In the genomic region with DNA sequence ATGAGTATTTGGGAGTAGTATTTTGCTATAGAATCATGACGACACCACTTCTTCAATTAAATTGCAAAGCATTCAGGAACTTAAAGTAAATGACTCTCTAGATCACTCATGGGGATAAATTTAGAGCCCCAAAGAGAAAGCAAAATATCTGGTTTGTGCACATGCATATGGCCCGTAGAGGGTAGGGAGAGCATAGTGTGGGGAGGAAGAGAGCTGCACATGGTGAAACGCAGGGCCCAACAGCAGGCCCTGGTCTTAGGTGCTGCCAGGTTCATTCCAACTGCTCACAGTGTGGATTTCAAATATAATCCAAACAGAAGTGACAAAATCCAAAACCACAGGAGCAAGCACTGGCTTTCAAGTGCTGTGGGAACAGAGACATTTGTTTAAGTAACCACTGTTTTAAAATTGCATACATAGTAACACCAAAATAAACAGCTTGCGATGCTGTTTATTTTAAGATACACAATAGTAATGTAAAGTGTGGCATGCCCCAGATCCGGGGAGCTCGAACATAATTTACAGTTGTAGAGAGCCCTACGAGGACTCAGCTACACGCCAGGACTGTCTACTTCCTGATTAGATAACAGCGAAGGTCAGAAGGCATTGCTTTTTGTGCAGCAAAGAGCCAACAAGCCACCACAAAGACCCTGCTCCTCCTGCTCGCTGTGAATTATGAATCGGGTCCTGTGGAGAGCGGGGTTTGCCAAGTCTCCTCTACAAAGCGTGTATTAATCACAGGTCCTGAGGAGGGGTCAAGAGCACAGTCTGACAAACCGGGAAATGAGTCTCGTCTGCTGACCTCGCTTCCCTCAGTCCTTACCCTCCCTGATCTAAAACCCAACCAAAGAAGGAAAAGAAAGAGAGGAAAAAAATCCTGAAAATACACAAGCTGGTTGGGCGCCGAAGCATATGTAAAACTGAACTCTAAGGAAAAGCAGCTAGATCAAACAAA, we compare ENCODE assay signal across 1 cellular context.
TF ChIP-seq lines count a peak whose summit lies in the region.

No MANE protein-coding gene starts in this region.

TF ChIP-seq in HepG2, 621 proteins besides CTCF, POLR2A, EP300 and RAD21 (continued from another document and continues in another):
- TF ChIP-seq, protein P1, sequence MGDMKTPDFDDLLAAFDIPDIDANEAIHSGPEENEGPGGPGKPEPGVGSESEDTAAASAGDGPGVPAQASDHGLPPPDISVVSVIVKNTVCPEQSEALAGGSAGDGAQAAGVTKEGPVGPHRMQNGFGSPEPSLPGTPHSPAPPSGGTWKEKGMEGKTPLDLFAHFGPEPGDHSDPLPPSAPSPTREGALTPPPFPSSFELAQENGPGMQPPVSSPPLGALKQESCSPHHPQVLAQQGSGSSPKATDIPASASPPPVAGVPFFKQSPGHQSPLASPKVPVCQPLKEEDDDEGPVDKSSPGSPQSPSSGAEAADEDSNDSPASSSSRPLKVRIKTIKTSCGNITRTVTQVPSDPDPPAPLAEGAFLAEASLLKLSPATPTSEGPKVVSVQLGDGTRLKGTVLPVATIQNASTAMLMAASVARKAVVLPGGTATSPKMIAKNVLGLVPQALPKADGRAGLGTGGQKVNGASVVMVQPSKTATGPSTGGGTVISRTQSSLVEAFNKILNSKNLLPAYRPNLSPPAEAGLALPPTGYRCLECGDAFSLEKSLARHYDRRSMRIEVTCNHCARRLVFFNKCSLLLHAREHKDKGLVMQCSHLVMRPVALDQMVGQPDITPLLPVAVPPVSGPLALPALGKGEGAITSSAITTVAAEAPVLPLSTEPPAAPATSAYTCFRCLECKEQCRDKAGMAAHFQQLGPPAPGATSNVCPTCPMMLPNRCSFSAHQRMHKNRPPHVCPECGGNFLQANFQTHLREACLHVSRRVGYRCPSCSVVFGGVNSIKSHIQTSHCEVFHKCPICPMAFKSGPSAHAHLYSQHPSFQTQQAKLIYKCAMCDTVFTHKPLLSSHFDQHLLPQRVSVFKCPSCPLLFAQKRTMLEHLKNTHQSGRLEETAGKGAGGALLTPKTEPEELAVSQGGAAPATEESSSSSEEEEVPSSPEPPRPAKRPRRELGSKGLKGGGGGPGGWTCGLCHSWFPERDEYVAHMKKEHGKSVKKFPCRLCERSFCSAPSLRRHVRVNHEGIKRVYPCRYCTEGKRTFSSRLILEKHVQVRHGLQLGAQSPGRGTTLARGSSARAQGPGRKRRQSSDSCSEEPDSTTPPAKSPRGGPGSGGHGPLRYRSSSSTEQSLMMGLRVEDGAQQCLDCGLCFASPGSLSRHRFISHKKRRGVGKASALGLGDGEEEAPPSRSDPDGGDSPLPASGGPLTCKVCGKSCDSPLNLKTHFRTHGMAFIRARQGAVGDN (CRISPR knock-in tag; IDR thresholded peaks at IDR 0.05), result no peak
- TF ChIP-seq CHCHD3 (CRISPR knock-in tag; IDR thresholded peaks at IDR 0.05) (no peak), HCFC1 (IDR thresholded peaks at IDR 0.05; ENCODE audit: low read depth, low read length) (no peak), BRF2 (CRISPR knock-in tag; IDR thresholded peaks at IDR 0.05) (no peak), NCOA2 (CRISPR knock-in tag; IDR thresholded peaks at IDR 0.05) (peak; percentile 30; the same call in 1 of the 2 replicates), ZBTB7A (CRISPR knock-in tag; IDR thresholded peaks at IDR 0.05) (no peak), NFE2 (CRISPR knock-in tag; IDR thresholded peaks at IDR 0.05) (no peak), ZFP62 (CRISPR knock-in tag; IDR thresholded peaks at IDR 0.05) (no peak), MXD1 (CRISPR knock-in tag; IDR thresholded peaks at IDR 0.05) (no peak), MAFG (CRISPR knock-in tag; IDR thresholded peaks at IDR 0.05) (no peak), HDAC1 (CRISPR knock-in tag; IDR thresholded peaks at IDR 0.05) (0 out of 2 replicates have a peak, but pooled peaks have one; percentile 47), MAF1 (CRISPR knock-in tag; IDR thresholded peaks at IDR 0.05; ENCODE audit: borderline replicate concordance) (no peak), NFYC (CRISPR knock-in tag; IDR thresholded peaks at IDR 0.05) (no peak), ZNF652 (CRISPR knock-in tag; IDR thresholded peaks at IDR 0.05; ENCODE audit: borderline replicate concordance, low read depth) (no peak), ISL2 (CRISPR knock-in tag; IDR thresholded peaks at IDR 0.05) (no peak), GLI4 (CRISPR knock-in tag; IDR thresholded peaks at IDR 0.05; ENCODE audit: borderline replicate concordance) (no peak), ZNF746 (CRISPR knock-in tag; IDR thresholded peaks at IDR 0.05) (no peak), MAFK (conservative IDR thresholded peaks at IDR 0.05 in 1 of 2, IDR thresholded peaks at IDR 0.05 in 1 of 2; ENCODE audit: low read length in 2 of 2) (no peak), RARA (CRISPR knock-in tag; IDR thresholded peaks at IDR 0.05) (peak; percentile 48), DPF2 (CRISPR knock-in tag; IDR thresholded peaks at IDR 0.05; ENCODE audit: borderline replicate concordance, low read depth) (no peak), ONECUT2 (CRISPR knock-in tag; IDR thresholded peaks at IDR 0.05) (no peak), FOXJ3 (CRISPR knock-in tag; IDR thresholded peaks at IDR 0.05; ENCODE audit: borderline replicate concordance) (peak; percentile 40; the same call in 1 of the 2 replicates), CENPX (CRISPR knock-in tag; IDR thresholded peaks at IDR 0.05) (no peak), RARG (CRISPR knock-in tag; IDR thresholded peaks at IDR 0.05; ENCODE audit: low read depth) (no peak), IRX3 (CRISPR knock-in tag; IDR thresholded peaks at IDR 0.05; ENCODE audit: borderline replicate concordance, low read depth) (no peak), FOXC1 (CRISPR knock-in tag; IDR thresholded peaks at IDR 0.05; ENCODE audit: borderline replicate concordance) (no peak), TMF1 (CRISPR knock-in tag; IDR thresholded peaks at IDR 0.05; ENCODE audit: low read depth) (no peak), IKZF1 (IDR thresholded peaks at IDR 0.05) (no peak), TSC22D2 (CRISPR knock-in tag; IDR thresholded peaks at IDR 0.05; ENCODE audit: borderline replicate concordance) (no peak), NR2C2 (CRISPR knock-in tag; IDR thresholded peaks at IDR 0.05; ENCODE audit: borderline replicate concordance) (0 out of 2 replicates have a peak, but pooled peaks have one; percentile 28), FUBP1 (CRISPR knock-in tag; IDR thresholded peaks at IDR 0.05; ENCODE audit: borderline replicate concordance) (no peak), ZNF615 (CRISPR knock-in tag; IDR thresholded peaks at IDR 0.05; ENCODE audit: borderline replicate concordance) (no peak), ZFP1 (CRISPR knock-in tag; IDR thresholded peaks at IDR 0.05) (no peak), ZNF326 (CRISPR knock-in tag; IDR thresholded peaks at IDR 0.05; ENCODE audit: borderline replicate concordance) (no peak), ZNF33A (CRISPR knock-in tag; IDR thresholded peaks at IDR 0.05; ENCODE audit: borderline replicate concordance) (no peak), TARDBP (CRISPR knock-in tag; IDR thresholded peaks at IDR 0.05) (no peak), ZNF251 (CRISPR knock-in tag; IDR thresholded peaks at IDR 0.05) (no peak), BHLHE40 (IDR thresholded peaks at IDR 0.05; ENCODE audit: low read length) (no peak), ZNF451 (CRISPR knock-in tag; IDR thresholded peaks at IDR 0.05) (no peak), ZKSCAN8 (CRISPR knock-in tag; IDR thresholded peaks at IDR 0.05; ENCODE audit: borderline replicate concordance) (no peak), ZNF232 (CRISPR knock-in tag; IDR thresholded peaks at IDR 0.05; ENCODE audit: borderline replicate concordance) (no peak), RCOR2 (CRISPR knock-in tag; IDR thresholded peaks at IDR 0.05) (no peak), ZNF773 (CRISPR knock-in tag; IDR thresholded peaks at IDR 0.05; ENCODE audit: borderline replicate concordance) (no peak), SP2 (CRISPR knock-in tag; IDR thresholded peaks at IDR 0.05) (no peak), SPEN (CRISPR knock-in tag; IDR thresholded peaks at IDR 0.05; ENCODE audit: low read depth) (no peak), GZF1 (CRISPR knock-in tag; IDR thresholded peaks at IDR 0.05) (no peak), ARHGAP35 (CRISPR knock-in tag; IDR thresholded peaks at IDR 0.05; ENCODE audit: borderline replicate concordance) (no peak)
- TF ChIP-seq, protein P2, sequence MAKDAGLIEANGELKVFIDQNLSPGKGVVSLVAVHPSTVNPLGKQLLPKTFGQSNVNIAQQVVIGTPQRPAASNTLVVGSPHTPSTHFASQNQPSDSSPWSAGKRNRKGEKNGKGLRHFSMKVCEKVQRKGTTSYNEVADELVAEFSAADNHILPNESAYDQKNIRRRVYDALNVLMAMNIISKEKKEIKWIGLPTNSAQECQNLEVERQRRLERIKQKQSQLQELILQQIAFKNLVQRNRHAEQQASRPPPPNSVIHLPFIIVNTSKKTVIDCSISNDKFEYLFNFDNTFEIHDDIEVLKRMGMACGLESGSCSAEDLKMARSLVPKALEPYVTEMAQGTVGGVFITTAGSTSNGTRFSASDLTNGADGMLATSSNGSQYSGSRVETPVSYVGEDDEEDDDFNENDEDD (CRISPR knock-in tag; IDR thresholded peaks at IDR 0.05; ENCODE audit: borderline replicate concordance), result peak; percentile 31; the same call in 1 of the 2 replicates
- TF ChIP-seq, protein P3, sequence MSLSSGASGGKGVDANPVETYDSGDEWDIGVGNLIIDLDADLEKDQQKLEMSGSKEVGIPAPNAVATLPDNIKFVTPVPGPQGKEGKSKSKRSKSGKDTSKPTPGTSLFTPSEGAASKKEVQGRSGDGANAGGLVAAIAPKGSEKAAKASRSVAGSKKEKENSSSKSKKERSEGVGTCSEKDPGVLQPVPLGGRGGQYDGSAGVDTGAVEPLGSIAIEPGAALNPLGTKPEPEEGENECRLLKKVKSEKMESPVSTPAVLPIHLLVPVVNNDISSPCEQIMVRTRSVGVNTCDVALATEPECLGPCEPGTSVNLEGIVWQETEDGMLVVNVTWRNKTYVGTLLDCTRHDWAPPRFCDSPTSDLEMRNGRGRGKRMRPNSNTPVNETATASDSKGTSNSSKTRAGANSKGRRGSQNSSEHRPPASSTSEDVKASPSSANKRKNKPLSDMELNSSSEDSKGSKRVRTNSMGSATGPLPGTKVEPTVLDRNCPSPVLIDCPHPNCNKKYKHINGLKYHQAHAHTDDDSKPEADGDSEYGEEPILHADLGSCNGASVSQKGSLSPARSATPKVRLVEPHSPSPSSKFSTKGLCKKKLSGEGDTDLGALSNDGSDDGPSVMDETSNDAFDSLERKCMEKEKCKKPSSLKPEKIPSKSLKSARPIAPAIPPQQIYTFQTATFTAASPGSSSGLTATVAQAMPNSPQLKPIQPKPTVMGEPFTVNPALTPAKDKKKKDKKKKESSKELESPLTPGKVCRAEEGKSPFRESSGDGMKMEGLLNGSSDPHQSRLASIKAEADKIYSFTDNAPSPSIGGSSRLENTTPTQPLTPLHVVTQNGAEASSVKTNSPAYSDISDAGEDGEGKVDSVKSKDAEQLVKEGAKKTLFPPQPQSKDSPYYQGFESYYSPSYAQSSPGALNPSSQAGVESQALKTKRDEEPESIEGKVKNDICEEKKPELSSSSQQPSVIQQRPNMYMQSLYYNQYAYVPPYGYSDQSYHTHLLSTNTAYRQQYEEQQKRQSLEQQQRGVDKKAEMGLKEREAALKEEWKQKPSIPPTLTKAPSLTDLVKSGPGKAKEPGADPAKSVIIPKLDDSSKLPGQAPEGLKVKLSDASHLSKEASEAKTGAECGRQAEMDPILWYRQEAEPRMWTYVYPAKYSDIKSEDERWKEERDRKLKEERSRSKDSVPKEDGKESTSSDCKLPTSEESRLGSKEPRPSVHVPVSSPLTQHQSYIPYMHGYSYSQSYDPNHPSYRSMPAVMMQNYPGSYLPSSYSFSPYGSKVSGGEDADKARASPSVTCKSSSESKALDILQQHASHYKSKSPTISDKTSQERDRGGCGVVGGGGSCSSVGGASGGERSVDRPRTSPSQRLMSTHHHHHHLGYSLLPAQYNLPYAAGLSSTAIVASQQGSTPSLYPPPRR (CRISPR knock-in tag; IDR thresholded peaks at IDR 0.05; ENCODE audit: borderline replicate concordance), result peak; percentile 38; the same call in 1 of the 2 replicates
- TF ChIP-seq, protein P4, sequence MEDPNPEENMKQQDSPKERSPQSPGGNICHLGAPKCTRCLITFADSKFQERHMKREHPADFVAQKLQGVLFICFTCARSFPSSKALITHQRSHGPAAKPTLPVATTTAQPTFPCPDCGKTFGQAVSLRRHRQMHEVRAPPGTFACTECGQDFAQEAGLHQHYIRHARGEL (CRISPR knock-in tag; IDR thresholded peaks at IDR 0.05), result no peak
- TF ChIP-seq, protein P5, sequence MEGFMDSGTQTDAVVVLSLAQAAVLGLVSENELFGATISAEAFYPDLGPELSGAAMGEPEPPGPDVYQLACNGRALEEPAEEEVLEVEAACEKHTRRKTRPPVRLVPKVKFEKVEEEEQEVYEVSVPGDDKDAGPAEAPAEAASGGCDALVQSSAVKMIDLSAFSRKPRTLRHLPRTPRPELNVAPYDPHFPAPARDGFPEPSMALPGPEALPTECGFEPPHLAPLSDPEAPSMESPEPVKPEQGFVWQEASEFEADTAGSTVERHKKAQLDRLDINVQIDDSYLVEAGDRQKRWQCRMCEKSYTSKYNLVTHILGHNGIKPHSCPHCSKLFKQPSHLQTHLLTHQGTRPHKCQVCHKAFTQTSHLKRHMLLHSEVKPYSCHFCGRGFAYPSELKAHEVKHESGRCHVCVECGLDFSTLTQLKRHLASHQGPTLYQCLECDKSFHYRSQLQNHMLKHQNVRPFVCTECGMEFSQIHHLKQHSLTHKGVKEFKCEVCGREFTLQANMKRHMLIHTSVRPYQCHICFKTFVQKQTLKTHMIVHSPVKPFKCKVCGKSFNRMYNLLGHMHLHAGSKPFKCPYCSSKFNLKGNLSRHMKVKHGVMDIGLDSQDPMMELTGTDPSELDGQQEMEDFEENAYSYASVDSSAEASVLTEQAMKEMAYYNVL (CRISPR knock-in tag; IDR thresholded peaks at IDR 0.05; ENCODE audit: borderline replicate concordance), result no peak
